9 cellular contexts compared by ENCODE assay signal in genomic region chr1:205301842-205302588, GRCh38. TPM values are rescaled to one million over a fixed set of nuclear protein-coding genes. Genes with fewer than 3 reads are reported as not detected.
DNase-seq lines count a peak whose midpoint lies in the region; ATAC-seq and TF ChIP-seq lines count a peak whose summit lies in the region.
"Had no signal": no experiment of that assay in that cellular context is flagged by ENCODE, and none has a peak within 500 bp of the region (broad histone marks: within the 10 kb centered on the region; RNA-seq: fewer than 3 reads in every experiment).

No MANE protein-coding gene starts in this region.

- H3K27ac ChIP-seq in cardiac muscle cell (peak overlapping the region; percentile 80), body of pancreas (peak overlapping the region; percentile 82 to 91 (median 86)), left lung (peak overlapping the region; percentile 66 to 73), upper lobe of right lung (peak overlapping the region; percentile 81)
- H3K27ac ChIP-seq: psoas muscle had no signal

- 31 to 34% methylated on average over 6 of the region's 6 CpGs for WGBS in body of pancreas, 2 donors

- peak in 1 of 2 donors; percentile 55 for DNase-seq in cardiac muscle cell (ENCODE audit: low read depth in 1 of 2, low spot score in 1 of 2)
- DNase-seq in left cardiac atrium = no peak
- DNase-seq in body of pancreas = no peak
- DNase-seq in left lung = no peak
- DNase-seq in upper lobe of right lung = no peak
- DNase-seq in GM10266 (ENCODE audit: extremely low spot score) = no peak
- DNase-seq in NCI-H774 (lab: John Stamatoyannopoulos, UW) = no peak
- DNase-seq: psoas muscle had no signal

- intact Hi-C loops in left cardiac atrium (cut with DNase I) (no loop called here), body of pancreas (cut with DNase I) (no loop called here), left lung (cut with DNase I) (no loop called here), upper lobe of right lung (cut with DNase I) (no loop called here)

- H3K4me1 ChIP-seq in cardiac muscle cell (ENCODE audit: low read depth) = peaks cover 16% of the 10 kb centered on the region
- peaks cover 23% of the 10 kb centered on the region for H3K4me1 ChIP-seq in body of pancreas
- H3K4me1 ChIP-seq in left lung = peaks cover 6 to 14% of the 10 kb centered on the region in 2 donors
- H3K4me1 ChIP-seq in upper lobe of right lung = peaks cover 21% of the 10 kb centered on the region
- H3K4me1 ChIP-seq: psoas muscle had no signal

- H3K36me3 ChIP-seq in cardiac muscle cell (no peaks in the 10 kb centered on the region), body of pancreas (replicated peaks in 1 of 2; ENCODE audit: insufficient read depth in 1 of 2, low read depth in 2 of 2) (peaks cover 0 to 27% of the 10 kb centered on the region in 2 donors), left lung (peaks cover 0 to 55% of the 10 kb centered on the region in 2 donors), upper lobe of right lung (peaks cover 45% of the 10 kb centered on the region)

- H3K9me3 ChIP-seq in cardiac muscle cell (ENCODE audit: low read depth) (no peaks in the 10 kb centered on the region), body of pancreas (no peaks in the 10 kb centered on the region), left lung (no peaks in the 10 kb centered on the region), upper lobe of right lung (no peaks in the 10 kb centered on the region)
- H3K9me3 ChIP-seq: psoas muscle had no signal

- TF ChIP-seq POLR2A in body of pancreas (IDR thresholded peaks at IDR 0.05) = no peak

- ATAC-seq in left cardiac atrium = no peak
- peak; percentile 0 for ATAC-seq in body of pancreas
- peak; percentile 1 for ATAC-seq in left lung
- ATAC-seq in upper lobe of right lung = no peak
- ATAC-seq in HG03439 (IDR thresholded peaks at IDR 0.05; ENCODE audit: unreplicated experiment) = no peak

- H3K27me3 ChIP-seq in cardiac muscle cell (no peaks in the 10 kb centered on the region), body of pancreas (no peaks in the 10 kb centered on the region), left lung (no peaks in the 10 kb centered on the region), upper lobe of right lung (no peaks in the 10 kb centered on the region)

- H3K4me3 ChIP-seq in cardiac muscle cell (no peak overlapping the region), body of pancreas (no peak overlapping the region), left lung (no peak overlapping the region), upper lobe of right lung (no peak overlapping the region)
- H3K4me3 ChIP-seq: psoas muscle had no signal

- no peak for TF ChIP-seq CTCF in cardiac muscle cell (IDR thresholded peaks at IDR 0.05; ENCODE audit: low read depth, low read length)
- no peak for TF ChIP-seq CTCF in body of pancreas (IDR thresholded peaks at IDR 0.05)
- TF ChIP-seq CTCF in left lung (IDR thresholded peaks at IDR 0.05) = no peak
- TF ChIP-seq CTCF in upper lobe of right lung (IDR thresholded peaks at IDR 0.05) = no peak
- no peak for TF ChIP-seq CTCF in GM10266 (IDR thresholded peaks at IDR 0.05; ENCODE audit: control insufficient read depth, insufficient read depth, low read depth, missing control alignments)

RNA-seq across cellular contexts. Expression of gene NUAK2, which starts 19.5 kb away (rescaled TPM):
- total RNA-seq in cardiac muscle cell (3.4 and 4.3 TPM in 2 replicates), left cardiac atrium (1 to 10 TPM; 1.2 to 1.4 TPM), body of pancreas (10 to 100 TPM; 11.2 to 20.8 TPM), left lung (10 to 100 TPM; 10.3 to 12.3 TPM), upper lobe of right lung (8.8 TPM)
- 2.1 and 3.4 TPM in 2 replicates for polyA plus RNA-seq in cardiac muscle cell

RNA-seq across cellular contexts. Expression of gene KLHDC8A, which starts 54.7 kb away (rescaled TPM):
- total RNA-seq in cardiac muscle cell (0.18 and 0.71 TPM in 2 replicates), left cardiac atrium (under 1 TPM; 0.31 to 0.53 TPM), body of pancreas (1 to 10 TPM in 1 of 2 donors, under 1 TPM in 1; 0.78 to 8.6 TPM), left lung (under 1 TPM in 1 of 2 donors, not detected in 1; 0.32 TPM), upper lobe of right lung (0.78 TPM)
- 1.2 TPM in 1 of 2 replicates, not detected in the other for polyA plus RNA-seq in cardiac muscle cell
- total RNA-seq: psoas muscle had no signal

Comparison
In these comparisons a context has a peak if more than half of its experiments do, and no peak if none do; other contexts are left out.
1. ATAC-seq: peak in body of pancreas (single experiment) and left lung (single experiment); none in left cardiac atrium (0 of 2), upper lobe of right lung (single experiment) and HG03439 (single experiment).
2. Peak in every context shown above with its lines, with median percentiles within 50 percentile points of each other: H3K27ac ChIP-seq.